ENCODE assay signal across 28 cellular contexts in the genomic region with DNA sequence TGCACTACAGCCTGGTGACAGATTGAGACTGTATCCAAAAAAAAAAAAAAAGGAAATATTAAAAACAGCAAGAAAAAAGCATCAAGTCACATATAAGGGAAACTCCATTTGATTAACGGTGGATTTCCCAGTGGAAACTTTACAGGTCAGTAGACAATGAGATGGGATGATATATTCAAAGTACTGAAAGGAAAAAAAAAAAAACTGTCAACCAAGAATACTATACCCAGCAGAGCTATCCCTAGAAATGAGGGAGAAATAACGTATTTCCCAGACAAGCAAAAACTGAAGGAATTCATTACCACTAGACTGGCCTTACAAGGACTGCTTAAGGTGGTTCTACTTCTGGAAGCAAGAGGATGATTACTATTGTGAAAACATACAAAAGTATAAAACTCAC.
"Had no signal": no experiment of that assay in that cellular context is flagged by ENCODE, and none has a peak within 500 bp of the region (broad histone marks: within the 10 kb centered on the region; RNA-seq: fewer than 3 reads in every experiment).

No MANE protein-coding gene starts in this region.

- H3K4me1 Mint-ChIP-seq: stimulated activated effector memory CD8-positive, alpha-beta T cell treated with anti-CD3 and anti-CD28 coated beads, Interleukin-12 subunit alpha, Interleukin-12 subunit beta, amount 100 ng/mL, for 72 hours; stimulated activated memory B cell treated with anti-CD40 and anti-IgM and Interleukin-4, amounts not matched to agents 10 μg/mL and 1 μg/mL and 100 μg/mL, for 72 hours; stimulated activated naive B cell treated with anti-CD40 and anti-IgM and Interleukin-4, amounts not matched to agents 10 μg/mL and 1 μg/mL and 100 μg/mL, for 72 hours; stimulated activated naive CD8-positive, alpha-beta T cell treated with anti-CD3 and anti-CD28 coated beads, Interleukin-15, amount 100 ng/mL, for 72 hours had no signal

- H3K4me3 Mint-ChIP-seq: stimulated activated effector memory CD8-positive, alpha-beta T cell treated with anti-CD3 and anti-CD28 coated beads, Interleukin-12 subunit alpha, Interleukin-12 subunit beta, amount 100 ng/mL, for 72 hours; stimulated activated memory B cell treated with anti-CD40 and anti-IgM and Interleukin-4, amounts not matched to agents 10 μg/mL and 1 μg/mL and 100 μg/mL, for 72 hours; stimulated activated naive B cell treated with anti-CD40 and anti-IgM and Interleukin-4, amounts not matched to agents 10 μg/mL and 1 μg/mL and 100 μg/mL, for 72 hours; stimulated activated naive CD8-positive, alpha-beta T cell treated with anti-CD3 and anti-CD28 coated beads, Interleukin-15, amount 100 ng/mL, for 72 hours; stimulated activated naive CD8-positive, alpha-beta T cell treated with anti-CD3 and anti-CD28 coated beads, Interleukin-15, Interleukin-2, amounts not matched to agents 100 ng/mL and 50 ng/mL, for 24 hours; type B pancreatic cell had no signal

- H3K27ac ChIP-seq: stomach, suprapubic skin, testis, thoracic aorta, thyroid gland, tibial artery, tibial nerve, transverse colon, upper lobe of left lung, upper lobe of right lung, uterus, vagina had no signal

- H3K4me3 ChIP-seq: stomach, suprapubic skin, testis, thoracic aorta, thyroid gland, tibial artery, tibial nerve, transverse colon, upper lobe of left lung, upper lobe of right lung, uterus, vagina had no signal

- H3K36me3 ChIP-seq: stomach, suprapubic skin, thoracic aorta, thyroid gland, tibial artery, tibial nerve, transverse colon, upper lobe of left lung, upper lobe of right lung, uterus, vagina had no signal

- DNase-seq: stimulated activated CD4-positive, alpha-beta T cell treated with anti-CD3 and anti-CD28 coated beads, Interleukin-2, amount 100 ng/mL, for 48 hours; stimulated activated CD4-positive, alpha-beta T cell treated with anti-CD3 and anti-CD28 coated beads, Interleukin-4, amount 100 ng/mL, for 1 hour; stimulated activated CD4-positive, alpha-beta T cell treated with anti-CD3 and anti-CD28 coated beads, Interleukin-4, amount 100 ng/mL, for 24 hours; stimulated activated CD4-positive, alpha-beta T cell treated with anti-CD3 and anti-CD28 coated beads, Interleukin-4, amount 100 ng/mL, for 4 hours; stimulated activated CD8-positive, alpha-beta memory T cell treated with anti-CD3 and anti-CD28 coated beads, Interleukin-4, amount 100 ng/mL, for 48 hours; stimulated activated naive B cell treated with anti-CD40 and anti-IgM and Interleukin-4, amounts not matched to agents 10 μg/mL and 1 μg/mL and 100 μg/mL, for 72 hours; stimulated activated naive CD4-positive, alpha-beta T cell; stimulated activated naive CD4-positive, alpha-beta T cell treated with Interleukin-2 at 50 U/mL for 16 hours; stimulated activated naive CD8-positive, alpha-beta T cell treated with anti-CD3 and anti-CD28 coated beads, Interleukin-15, amount 100 ng/mL, for 72 hours; stimulated activated naive CD8-positive, alpha-beta T cell treated with anti-CD3 and anti-CD28 coated beads, Interleukin-15, Interleukin-2, amounts not matched to agents 100 U/mL and 50 U/mL, for 24 hours; stomach; substantia nigra; testis; thyroid gland; tibial artery; transverse colon; trophoblast cell; upper lobe of left lung; upper lobe of right lung; uterus had no signal

- H3K9me3 ChIP-seq: testis, thyroid gland, upper lobe of right lung, vagina had no signal

- H3K36me3 Mint-ChIP-seq: stimulated activated effector memory CD8-positive, alpha-beta T cell treated with anti-CD3 and anti-CD28 coated beads, Interleukin-12 subunit alpha, Interleukin-12 subunit beta, amount 100 ng/mL, for 72 hours; type B pancreatic cell had no signal

- H3K4me1 ChIP-seq: stomach, suprapubic skin, testis, thyroid gland, tibial artery, tibial nerve, transverse colon, upper lobe of left lung, upper lobe of right lung, uterus, vagina had no signal

- H3K27me3 Mint-ChIP-seq: stimulated activated naive B cell treated with anti-CD40 and anti-IgM and Interleukin-4, amounts not matched to agents 10 μg/mL and 1 μg/mL and 100 μg/mL, for 72 hours; stimulated activated naive CD8-positive, alpha-beta T cell treated with anti-CD3 and anti-CD28 coated beads, Interleukin-15, amount 100 ng/mL, for 72 hours; stimulated activated naive CD8-positive, alpha-beta T cell treated with anti-CD3 and anti-CD28 coated beads, Interleukin-15, Interleukin-2, amounts not matched to agents 100 ng/mL and 50 ng/mL, for 24 hours had no signal

- H3K27ac Mint-ChIP-seq: stimulated activated effector memory CD8-positive, alpha-beta T cell treated with anti-CD3 and anti-CD28 coated beads, Interleukin-12 subunit alpha, Interleukin-12 subunit beta, amount 100 ng/mL, for 72 hours; stimulated activated memory B cell treated with anti-CD40 and anti-IgM and Interleukin-4, amounts not matched to agents 10 μg/mL and 1 μg/mL and 100 μg/mL, for 72 hours; stimulated activated naive B cell treated with anti-CD40 and anti-IgM and Interleukin-4, amounts not matched to agents 10 μg/mL and 1 μg/mL and 100 μg/mL, for 72 hours; stimulated activated naive CD8-positive, alpha-beta T cell treated with anti-CD3 and anti-CD28 coated beads, Interleukin-15, amount 100 ng/mL, for 72 hours; stimulated activated naive CD8-positive, alpha-beta T cell treated with anti-CD3 and anti-CD28 coated beads, Interleukin-15, Interleukin-2, amounts not matched to agents 100 ng/mL and 50 ng/mL, for 24 hours; type B pancreatic cell had no signal

- H3K27me3 ChIP-seq: stomach, suprapubic skin, testis, thyroid gland, tibial artery, tibial nerve, transverse colon, upper lobe of left lung, upper lobe of right lung, uterus, vagina had no signal
